Comparison of ENCODE assay signal across 1 cellular context in the genomic region with DNA sequence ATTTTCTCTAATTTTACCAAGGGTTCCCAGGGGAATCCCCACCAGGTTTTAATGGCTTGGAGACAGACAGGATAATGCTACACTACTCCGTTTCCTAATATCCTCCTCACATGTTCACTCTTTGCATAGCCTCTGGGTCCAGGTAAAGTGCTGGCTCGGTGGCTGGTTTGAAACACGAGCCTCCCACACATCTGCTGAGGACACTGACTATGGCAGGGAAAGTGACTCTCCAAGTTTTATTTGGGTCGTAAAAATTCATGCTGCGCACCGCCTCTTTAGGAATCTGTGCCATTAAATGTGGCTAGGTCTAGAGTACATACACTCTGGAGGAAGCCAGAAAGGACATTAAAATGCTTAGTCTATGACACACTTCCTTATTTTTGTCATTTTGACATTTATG.
A peak's percentile ranks its signal among the peaks of the same experiment; 100 is the strongest.
TF ChIP-seq lines count a peak whose summit lies in the region.

No MANE protein-coding gene starts in this region.

TF ChIP-seq in HEK293, 187 proteins besides CTCF, POLR2A, EP300 and RAD21 (continued from another document):
- TF ChIP-seq, protein P1, sequence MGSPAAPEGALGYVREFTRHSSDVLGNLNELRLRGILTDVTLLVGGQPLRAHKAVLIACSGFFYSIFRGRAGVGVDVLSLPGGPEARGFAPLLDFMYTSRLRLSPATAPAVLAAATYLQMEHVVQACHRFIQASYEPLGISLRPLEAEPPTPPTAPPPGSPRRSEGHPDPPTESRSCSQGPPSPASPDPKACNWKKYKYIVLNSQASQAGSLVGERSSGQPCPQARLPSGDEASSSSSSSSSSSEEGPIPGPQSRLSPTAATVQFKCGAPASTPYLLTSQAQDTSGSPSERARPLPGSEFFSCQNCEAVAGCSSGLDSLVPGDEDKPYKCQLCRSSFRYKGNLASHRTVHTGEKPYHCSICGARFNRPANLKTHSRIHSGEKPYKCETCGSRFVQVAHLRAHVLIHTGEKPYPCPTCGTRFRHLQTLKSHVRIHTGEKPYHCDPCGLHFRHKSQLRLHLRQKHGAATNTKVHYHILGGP (tag by site-specific recombination; IDR thresholded peaks at IDR 0.05): peak; percentile 91
- TF ChIP-seq ZNF366 (tag by site-specific recombination; conservative IDR thresholded peaks at IDR 0.05) (0 out of 2 replicates have a peak, but pooled peaks have one; percentile 46), GLIS1 (tag by site-specific recombination; IDR thresholded peaks at IDR 0.05) (peak; percentile 48; the same call in 1 of the 2 replicates), ZSCAN23 (tag by site-specific recombination; IDR thresholded peaks at IDR 0.05) (no peak), ZNF121 (tag by site-specific recombination; IDR thresholded peaks at IDR 0.05) (no peak), IKZF3 (tag by site-specific recombination; IDR thresholded peaks at IDR 0.05) (peak; percentile 34; the same call in 1 of the 2 replicates), MZF1 (tag by site-specific recombination; IDR thresholded peaks at IDR 0.05; ENCODE audit: borderline replicate concordance) (peak; percentile 67; the same call in 1 of the 2 replicates), ZNF629 (tag by site-specific recombination; IDR thresholded peaks at IDR 0.05) (peak; percentile 29; the same call in 1 of the 2 replicates), GLIS2 (tag by site-specific recombination; IDR thresholded peaks at IDR 0.05) (no peak), ZNF658 (tag by site-specific recombination; IDR thresholded peaks at IDR 0.05) (no peak), HOXD13 (CRISPR knock-in tag; IDR thresholded peaks at IDR 0.05; ENCODE audit: borderline replicate concordance) (peak; percentile 82; the same call in 1 of the 2 replicates), ZNF623 (tag by site-specific recombination; IDR thresholded peaks at IDR 0.05) (no peak), ZNF391 (tag by site-specific recombination; IDR thresholded peaks at IDR 0.05; ENCODE audit: borderline replicate concordance, low read depth) (0 out of 2 replicates have a peak, but pooled peaks have one; percentile 46), ZNF324 (tag by site-specific recombination; IDR thresholded peaks at IDR 0.05) (no peak), BCL11B (tag by site-specific recombination; IDR thresholded peaks at IDR 0.05; ENCODE audit: low read depth) (peak; percentile 39; the same call in 1 of the 2 replicates), BCL11A (tag by site-specific recombination; IDR thresholded peaks at IDR 0.05; ENCODE audit: low read depth) (peak; percentile 59; the same call in 1 of the 2 replicates), ZNF529 (tag by site-specific recombination; IDR thresholded peaks at IDR 0.05; ENCODE audit: insufficient replicate concordance) (no peak), OSR2 (tag by site-specific recombination; IDR thresholded peaks at IDR 0.05) (peak; percentile 78), ZNF791 (tag by site-specific recombination; IDR thresholded peaks at IDR 0.05) (no peak), ZNF596 (tag by site-specific recombination; IDR thresholded peaks at IDR 0.05) (peak; percentile 34; the same call in 1 of the 2 replicates), ZNF248 (tag by site-specific recombination; IDR thresholded peaks at IDR 0.05) (no peak), ZNF561 (tag by site-specific recombination; IDR thresholded peaks at IDR 0.05; ENCODE audit: borderline replicate concordance) (peak; percentile 73), ZFP69B (tag by site-specific recombination; IDR thresholded peaks at IDR 0.05) (0 out of 2 replicates have a peak, but pooled peaks have one; percentile 12), ZNF37A (tag by site-specific recombination; IDR thresholded peaks at IDR 0.05) (no peak), ZNF2 (tag by site-specific recombination; IDR thresholded peaks at IDR 0.05) (no peak), SP7 (tag by site-specific recombination; IDR thresholded peaks at IDR 0.05) (peak; percentile 92), WT1 (tag by site-specific recombination; IDR thresholded peaks at IDR 0.05) (peak; percentile 72), FEZF1 (tag by site-specific recombination; IDR thresholded peaks at IDR 0.05) (peak; percentile 90), ZNF10 (tag by site-specific recombination; IDR thresholded peaks at IDR 0.05) (0 out of 2 replicates have a peak, but pooled peaks have one; percentile 36), PRDM1 (tag by site-specific recombination; IDR thresholded peaks at IDR 0.05) (no peak), ZNF585B (tag by site-specific recombination; IDR thresholded peaks at IDR 0.05) (no peak), ZNF501 (tag by site-specific recombination; IDR thresholded peaks at IDR 0.05) (0 out of 2 replicates have a peak, but pooled peaks have one; percentile 13), ZNF394 (tag by site-specific recombination; IDR thresholded peaks at IDR 0.05; ENCODE audit: borderline replicate concordance) (0 out of 2 replicates have a peak, but pooled peaks have one; percentile 15), ZNF843 (tag by site-specific recombination; IDR thresholded peaks at IDR 0.05) (peak; percentile 89), OVOL3 (tag by site-specific recombination; IDR thresholded peaks at IDR 0.05) (peak; percentile 80; the same call in 1 of the 2 replicates), ZNF830 (tag by site-specific recombination; IDR thresholded peaks at IDR 0.05; ENCODE audit: low read depth) (no peak)
- TF ChIP-seq, protein P2, sequence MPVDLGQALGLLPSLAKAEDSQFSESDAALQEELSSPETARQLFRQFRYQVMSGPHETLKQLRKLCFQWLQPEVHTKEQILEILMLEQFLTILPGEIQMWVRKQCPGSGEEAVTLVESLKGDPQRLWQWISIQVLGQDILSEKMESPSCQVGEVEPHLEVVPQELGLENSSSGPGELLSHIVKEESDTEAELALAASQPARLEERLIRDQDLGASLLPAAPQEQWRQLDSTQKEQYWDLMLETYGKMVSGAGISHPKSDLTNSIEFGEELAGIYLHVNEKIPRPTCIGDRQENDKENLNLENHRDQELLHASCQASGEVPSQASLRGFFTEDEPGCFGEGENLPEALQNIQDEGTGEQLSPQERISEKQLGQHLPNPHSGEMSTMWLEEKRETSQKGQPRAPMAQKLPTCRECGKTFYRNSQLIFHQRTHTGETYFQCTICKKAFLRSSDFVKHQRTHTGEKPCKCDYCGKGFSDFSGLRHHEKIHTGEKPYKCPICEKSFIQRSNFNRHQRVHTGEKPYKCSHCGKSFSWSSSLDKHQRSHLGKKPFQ (tag by site-specific recombination; IDR thresholded peaks at IDR 0.05): 0 out of 2 replicates have a peak, but pooled peaks have one; percentile 20
- TF ChIP-seq, protein P3, sequence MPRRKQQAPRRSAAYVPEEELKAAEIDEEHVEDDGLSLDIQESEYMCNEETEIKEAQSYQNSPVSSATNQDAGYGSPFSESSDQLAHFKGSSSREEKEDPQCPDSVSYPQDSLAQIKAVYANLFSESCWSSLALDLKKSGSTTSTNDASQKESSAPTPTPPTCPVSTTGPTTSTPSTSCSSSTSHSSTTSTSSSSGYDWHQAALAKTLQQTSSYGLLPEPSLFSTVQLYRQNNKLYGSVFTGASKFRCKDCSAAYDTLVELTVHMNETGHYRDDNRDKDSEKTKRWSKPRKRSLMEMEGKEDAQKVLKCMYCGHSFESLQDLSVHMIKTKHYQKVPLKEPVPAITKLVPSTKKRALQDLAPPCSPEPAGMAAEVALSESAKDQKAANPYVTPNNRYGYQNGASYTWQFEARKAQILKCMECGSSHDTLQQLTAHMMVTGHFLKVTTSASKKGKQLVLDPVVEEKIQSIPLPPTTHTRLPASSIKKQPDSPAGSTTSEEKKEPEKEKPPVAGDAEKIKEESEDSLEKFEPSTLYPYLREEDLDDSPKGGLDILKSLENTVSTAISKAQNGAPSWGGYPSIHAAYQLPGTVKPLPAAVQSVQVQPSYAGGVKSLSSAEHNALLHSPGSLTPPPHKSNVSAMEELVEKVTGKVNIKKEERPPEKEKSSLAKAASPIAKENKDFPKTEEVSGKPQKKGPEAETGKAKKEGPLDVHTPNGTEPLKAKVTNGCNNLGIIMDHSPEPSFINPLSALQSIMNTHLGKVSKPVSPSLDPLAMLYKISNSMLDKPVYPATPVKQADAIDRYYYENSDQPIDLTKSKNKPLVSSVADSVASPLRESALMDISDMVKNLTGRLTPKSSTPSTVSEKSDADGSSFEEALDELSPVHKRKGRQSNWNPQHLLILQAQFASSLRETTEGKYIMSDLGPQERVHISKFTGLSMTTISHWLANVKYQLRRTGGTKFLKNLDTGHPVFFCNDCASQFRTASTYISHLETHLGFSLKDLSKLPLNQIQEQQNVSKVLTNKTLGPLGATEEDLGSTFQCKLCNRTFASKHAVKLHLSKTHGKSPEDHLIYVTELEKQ (tag by site-specific recombination; IDR thresholded peaks at IDR 0.05; ENCODE audit: borderline replicate concordance): peak; percentile 54; the same call in 1 of the 2 replicates
- TF ChIP-seq, protein P4, sequence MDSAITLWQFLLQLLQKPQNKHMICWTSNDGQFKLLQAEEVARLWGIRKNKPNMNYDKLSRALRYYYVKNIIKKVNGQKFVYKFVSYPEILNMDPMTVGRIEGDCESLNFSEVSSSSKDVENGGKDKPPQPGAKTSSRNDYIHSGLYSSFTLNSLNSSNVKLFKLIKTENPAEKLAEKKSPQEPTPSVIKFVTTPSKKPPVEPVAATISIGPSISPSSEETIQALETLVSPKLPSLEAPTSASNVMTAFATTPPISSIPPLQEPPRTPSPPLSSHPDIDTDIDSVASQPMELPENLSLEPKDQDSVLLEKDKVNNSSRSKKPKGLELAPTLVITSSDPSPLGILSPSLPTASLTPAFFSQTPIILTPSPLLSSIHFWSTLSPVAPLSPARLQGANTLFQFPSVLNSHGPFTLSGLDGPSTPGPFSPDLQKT (IDR thresholded peaks at IDR 0.05; ENCODE audit: borderline replicate concordance, low read depth, low read length): no peak
- TF ChIP-seq, protein P5, sequence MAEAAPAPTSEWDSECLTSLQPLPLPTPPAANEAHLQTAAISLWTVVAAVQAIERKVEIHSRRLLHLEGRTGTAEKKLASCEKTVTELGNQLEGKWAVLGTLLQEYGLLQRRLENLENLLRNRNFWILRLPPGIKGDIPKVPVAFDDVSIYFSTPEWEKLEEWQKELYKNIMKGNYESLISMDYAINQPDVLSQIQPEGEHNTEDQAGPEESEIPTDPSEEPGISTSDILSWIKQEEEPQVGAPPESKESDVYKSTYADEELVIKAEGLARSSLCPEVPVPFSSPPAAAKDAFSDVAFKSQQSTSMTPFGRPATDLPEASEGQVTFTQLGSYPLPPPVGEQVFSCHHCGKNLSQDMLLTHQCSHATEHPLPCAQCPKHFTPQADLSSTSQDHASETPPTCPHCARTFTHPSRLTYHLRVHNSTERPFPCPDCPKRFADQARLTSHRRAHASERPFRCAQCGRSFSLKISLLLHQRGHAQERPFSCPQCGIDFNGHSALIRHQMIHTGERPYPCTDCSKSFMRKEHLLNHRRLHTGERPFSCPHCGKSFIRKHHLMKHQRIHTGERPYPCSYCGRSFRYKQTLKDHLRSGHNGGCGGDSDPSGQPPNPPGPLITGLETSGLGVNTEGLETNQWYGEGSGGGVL (tag by site-specific recombination; IDR thresholded peaks at IDR 0.05): 0 out of 2 replicates have a peak, but pooled peaks have one; percentile 24
- TF ChIP-seq, protein P6, sequence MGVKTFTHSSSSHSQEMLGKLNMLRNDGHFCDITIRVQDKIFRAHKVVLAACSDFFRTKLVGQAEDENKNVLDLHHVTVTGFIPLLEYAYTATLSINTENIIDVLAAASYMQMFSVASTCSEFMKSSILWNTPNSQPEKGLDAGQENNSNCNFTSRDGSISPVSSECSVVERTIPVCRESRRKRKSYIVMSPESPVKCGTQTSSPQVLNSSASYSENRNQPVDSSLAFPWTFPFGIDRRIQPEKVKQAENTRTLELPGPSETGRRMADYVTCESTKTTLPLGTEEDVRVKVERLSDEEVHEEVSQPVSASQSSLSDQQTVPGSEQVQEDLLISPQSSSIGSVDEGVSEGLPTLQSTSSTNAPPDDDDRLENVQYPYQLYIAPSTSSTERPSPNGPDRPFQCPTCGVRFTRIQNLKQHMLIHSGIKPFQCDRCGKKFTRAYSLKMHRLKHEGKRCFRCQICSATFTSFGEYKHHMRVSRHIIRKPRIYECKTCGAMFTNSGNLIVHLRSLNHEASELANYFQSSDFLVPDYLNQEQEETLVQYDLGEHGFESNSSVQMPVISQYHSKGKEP (tag by site-specific recombination; IDR thresholded peaks at IDR 0.05): peak; percentile 52; the same call in 1 of the 2 replicates
- TF ChIP-seq, protein P7, sequence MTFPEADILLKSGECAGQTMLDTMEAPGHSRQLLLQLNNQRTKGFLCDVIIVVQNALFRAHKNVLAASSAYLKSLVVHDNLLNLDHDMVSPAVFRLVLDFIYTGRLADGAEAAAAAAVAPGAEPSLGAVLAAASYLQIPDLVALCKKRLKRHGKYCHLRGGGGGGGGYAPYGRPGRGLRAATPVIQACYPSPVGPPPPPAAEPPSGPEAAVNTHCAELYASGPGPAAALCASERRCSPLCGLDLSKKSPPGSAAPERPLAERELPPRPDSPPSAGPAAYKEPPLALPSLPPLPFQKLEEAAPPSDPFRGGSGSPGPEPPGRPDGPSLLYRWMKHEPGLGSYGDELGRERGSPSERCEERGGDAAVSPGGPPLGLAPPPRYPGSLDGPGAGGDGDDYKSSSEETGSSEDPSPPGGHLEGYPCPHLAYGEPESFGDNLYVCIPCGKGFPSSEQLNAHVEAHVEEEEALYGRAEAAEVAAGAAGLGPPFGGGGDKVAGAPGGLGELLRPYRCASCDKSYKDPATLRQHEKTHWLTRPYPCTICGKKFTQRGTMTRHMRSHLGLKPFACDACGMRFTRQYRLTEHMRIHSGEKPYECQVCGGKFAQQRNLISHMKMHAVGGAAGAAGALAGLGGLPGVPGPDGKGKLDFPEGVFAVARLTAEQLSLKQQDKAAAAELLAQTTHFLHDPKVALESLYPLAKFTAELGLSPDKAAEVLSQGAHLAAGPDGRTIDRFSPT (tag by site-specific recombination; IDR thresholded peaks at IDR 0.05): 0 out of 2 replicates have a peak, but pooled peaks have one; percentile 17
- TF ChIP-seq, protein P8, sequence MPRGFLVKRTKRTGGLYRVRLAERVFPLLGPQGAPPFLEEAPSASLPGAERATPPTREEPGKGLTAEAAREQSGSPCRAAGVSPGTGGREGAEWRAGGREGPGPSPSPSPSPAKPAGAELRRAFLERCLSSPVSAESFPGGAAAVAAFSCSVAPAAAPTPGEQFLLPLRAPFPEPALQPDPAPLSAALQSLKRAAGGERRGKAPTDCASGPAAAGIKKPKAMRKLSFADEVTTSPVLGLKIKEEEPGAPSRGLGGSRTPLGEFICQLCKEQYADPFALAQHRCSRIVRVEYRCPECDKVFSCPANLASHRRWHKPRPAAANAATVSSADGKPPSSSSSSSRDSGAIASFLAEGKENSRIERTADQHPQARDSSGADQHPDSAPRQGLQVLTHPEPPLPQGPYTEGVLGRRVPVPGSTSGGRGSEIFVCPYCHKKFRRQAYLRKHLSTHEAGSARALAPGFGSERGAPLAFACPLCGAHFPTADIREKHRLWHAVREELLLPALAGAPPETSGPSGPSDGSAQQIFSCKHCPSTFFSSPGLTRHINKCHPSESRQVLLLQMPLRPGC (tag by site-specific recombination; IDR thresholded peaks at IDR 0.05): peak; percentile 67; the same call in 1 of the 2 replicates
- TF ChIP-seq, protein P9, sequence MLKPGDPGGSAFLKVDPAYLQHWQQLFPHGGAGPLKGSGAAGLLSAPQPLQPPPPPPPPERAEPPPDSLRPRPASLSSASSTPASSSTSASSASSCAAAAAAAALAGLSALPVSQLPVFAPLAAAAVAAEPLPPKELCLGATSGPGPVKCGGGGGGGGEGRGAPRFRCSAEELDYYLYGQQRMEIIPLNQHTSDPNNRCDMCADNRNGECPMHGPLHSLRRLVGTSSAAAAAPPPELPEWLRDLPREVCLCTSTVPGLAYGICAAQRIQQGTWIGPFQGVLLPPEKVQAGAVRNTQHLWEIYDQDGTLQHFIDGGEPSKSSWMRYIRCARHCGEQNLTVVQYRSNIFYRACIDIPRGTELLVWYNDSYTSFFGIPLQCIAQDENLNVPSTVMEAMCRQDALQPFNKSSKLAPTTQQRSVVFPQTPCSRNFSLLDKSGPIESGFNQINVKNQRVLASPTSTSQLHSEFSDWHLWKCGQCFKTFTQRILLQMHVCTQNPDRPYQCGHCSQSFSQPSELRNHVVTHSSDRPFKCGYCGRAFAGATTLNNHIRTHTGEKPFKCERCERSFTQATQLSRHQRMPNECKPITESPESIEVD (tag by site-specific recombination; IDR thresholded peaks at IDR 0.05): peak; percentile 83
